Comparison of ENCODE assay signal across 15 cellular contexts in the genomic region with DNA sequence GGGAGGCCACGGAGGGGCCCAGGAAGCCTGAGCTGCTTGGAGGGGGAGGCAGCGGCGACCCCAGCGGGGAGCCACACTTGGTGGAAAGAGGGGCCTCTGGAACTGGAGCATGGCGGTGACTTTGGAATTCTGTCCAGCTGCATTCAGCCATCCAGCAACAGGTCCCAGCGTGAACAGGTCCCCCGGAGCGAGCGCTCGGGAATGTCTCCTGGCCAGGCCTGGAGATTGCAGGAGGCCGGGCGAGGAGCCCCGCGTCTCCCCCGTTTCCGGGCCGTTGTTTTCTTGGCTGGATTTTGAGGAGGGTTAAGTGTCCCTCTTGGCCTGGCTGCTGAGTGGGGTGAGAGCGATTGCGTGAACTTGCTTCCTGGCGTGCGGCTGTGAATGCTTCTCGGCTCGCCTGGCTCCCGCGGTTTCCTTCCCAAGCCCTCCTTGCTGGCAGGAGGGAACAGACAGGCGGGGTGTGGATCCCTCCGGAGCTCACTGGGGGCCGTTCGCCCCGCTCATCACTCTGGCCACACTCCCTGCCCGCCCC.
DNase-seq lines count a peak whose midpoint lies in the region; ATAC-seq and TF ChIP-seq lines count a peak whose summit lies in the region.
"Had no signal": no experiment of that assay in that cellular context is flagged by ENCODE, and none has a peak within 500 bp of the region (broad histone marks: within the 10 kb centered on the region; RNA-seq: fewer than 3 reads in every experiment).

No MANE protein-coding gene starts in this region.

- POLR2A ChIA-PET in SK-N-SH (lab: Yijun Ruan, JAX) (no interaction called here), A673 (lab: Charles Lee; ENCODE audit: low non-redundant PET) (no interaction called here)
- POLR2A ChIA-PET in CD8-positive, alpha-beta memory T cell (lab: Charles Lee): interaction anchor here (0.6 kb wide), 1 partner anchor 47 kb away, joined by 3 read pairs; no protein-coding TSS in a partner anchor

- TF ChIP-seq CTCF in SK-N-SH (IDR thresholded peaks at IDR 0.05) (no peak), heart right ventricle (IDR thresholded peaks at IDR 0.05) (no peak), vagina (IDR thresholded peaks at IDR 0.05) (no peak), A673 (conservative IDR thresholded peaks at IDR 0.05; ENCODE audit: low read depth, low read length) (no peak)

- H3K9me3 Mint-ChIP-seq in CD8-positive, alpha-beta memory T cell: no peaks in the 10 kb centered on the region
- H3K9me3 Mint-ChIP-seq: activated T-cell treated with anti-CD3 and anti-CD28 coated beads, Interleukin-2, amount 50 U/mL, for 72 hours had no signal

- TF ChIP-seq EP300 in SK-N-SH (IDR thresholded peaks at IDR 0.05; ENCODE audit: borderline replicate concordance in 1 of 2, low read depth in 1 of 2, low read length in 1 of 2): no peak

- H3K9me2 ChIP-seq in SK-N-SH: no peaks in the 10 kb centered on the region

- no peak overlapping the region for H3K4me3 ChIP-seq in SK-N-SH (ENCODE audit: low read depth in 2 of 2, low read length in 1 of 2)
- H3K4me3 ChIP-seq in heart right ventricle: peak overlapping the region in 7 of 10 donors; percentile 17 to 40 (median 33)
- H3K4me3 ChIP-seq in neuronal stem cell (ENCODE audit: low read length in 2 of 2): no peak overlapping the region
- peak overlapping the region; percentile 23 to 26 for H3K4me3 ChIP-seq in vagina
- H3K4me3 ChIP-seq in A673 (ENCODE audit: low read depth, low read length, poor library complexity, severe bottlenecking): no peak overlapping the region
- H3K4me3 ChIP-seq in CD8-positive, alpha-beta memory T cell (ENCODE audit: low read length): no peak overlapping the region

- WGBS in SK-N-SH (ENCODE audit: low lambda C conversion rate): 2% methylated on average over 23 of the region's 31 CpGs
- 8 to 15% methylated on average over 31 of the region's 31 CpGs for WGBS in heart right ventricle, 2 donors
- WGBS in neuronal stem cell (ENCODE audit: extremely low coverage in 2 of 2, insufficient read length in 2 of 2, insufficient replicate concordance in 1 of 2), 2 donors: no CpG with 5 or more reads among the region's 31 CpGs

- H3K4me2 ChIP-seq in SK-N-SH (no peak overlapping the region), neuronal stem cell (ENCODE audit: insufficient read depth, low read length, poor library complexity, severe bottlenecking) (no peak overlapping the region)

- H3K27me3 Mint-ChIP-seq in CD8-positive, alpha-beta memory T cell: peaks cover 0 to 25% of the 10 kb centered on the region in 2 donors

- H3K4ac ChIP-seq in neuronal stem cell (ENCODE audit: low read length): no peak overlapping the region

- H3K27ac ChIP-seq in SK-N-SH (ENCODE audit: low read depth in 2 of 2, low read length in 1 of 2): no peak overlapping the region
- H3K27ac ChIP-seq in heart right ventricle: peak overlapping the region in 4 of 10 donors; percentile 12 to 65 (median 20)
- H3K27ac ChIP-seq in neuronal stem cell (replicated peaks; ENCODE audit: low read length): no peak overlapping the region
- peak overlapping the region; percentile 66 for H3K27ac ChIP-seq in vagina
- no peak overlapping the region for H3K27ac ChIP-seq in A673 (ENCODE audit: low read depth, low read length, poor library complexity, severe bottlenecking)
- no peak overlapping the region for H3K27ac ChIP-seq in CD8-positive, alpha-beta memory T cell (ENCODE audit: low read depth, low read length)
- H3K27ac ChIP-seq: 22Rv1 had no signal

- H3K27me3 ChIP-seq in SK-N-SH (ENCODE audit: insufficient read depth) (peaks cover 85% of the 10 kb centered on the region), heart right ventricle (peaks cover 0 to 19% (median 0%) of the 10 kb centered on the region in 7 donors), neuronal stem cell (ENCODE audit: control insufficient read depth in 3 of 3, insufficient read depth in 3 of 3, low read depth in 1 of 3, low read length in 3 of 3) (peaks cover 0 to 7% (median 0%) of the 10 kb centered on the region in 3 experiments), vagina (no peaks in the 10 kb centered on the region), A673 (replicated peaks; ENCODE audit: insufficient read depth, low read depth, low read length, poor library complexity) (peaks cover 64% of the 10 kb centered on the region)
- H3K27me3 ChIP-seq in CD8-positive, alpha-beta memory T cell (ENCODE audit: insufficient read depth, low read length, poor library complexity, severe bottlenecking): no peaks in the 10 kb centered on the region

- no peak overlapping the region for H3K4me3 Mint-ChIP-seq in CD8-positive, alpha-beta memory T cell
- H3K4me3 Mint-ChIP-seq: activated T-cell treated with anti-CD3 and anti-CD28 coated beads, Interleukin-2, amount 50 U/mL, for 72 hours had no signal

- no peak for TF ChIP-seq RAD21 in SK-N-SH (IDR thresholded peaks at IDR 0.05; ENCODE audit: low read length)

- CTCF ChIA-PET in SK-N-SH (lab: Yijun Ruan, JAX) (no interaction called here), A673 (lab: Charles Lee) (no interaction called here)
- CTCF ChIA-PET in CD8-positive, alpha-beta memory T cell (lab: Charles Lee): no interaction called here

- H3K23ac ChIP-seq in neuronal stem cell (ENCODE audit: low read depth, low read length, poor library complexity): no peak overlapping the region

- H4K8ac ChIP-seq in neuronal stem cell (ENCODE audit: low read depth, low read length): no peak overlapping the region

- no peak overlapping the region for H2BK15ac ChIP-seq in neuronal stem cell (ENCODE audit: low read length)

- ATAC-seq in SK-N-SH treated with all-trans-retinoic acid at 6 μM for 48 hours (peak; percentile 19; the same call in 1 of the 3 replicates), heart right ventricle (peak; percentile 38 to 69 (median 62))
- ATAC-seq: activated T-cell treated with anti-CD3 and anti-CD28 coated beads, Interleukin-2, amount 50 U/mL, for 72 hours had no signal

- H3K9me3 ChIP-seq in SK-N-SH (no peaks in the 10 kb centered on the region), heart right ventricle (no peaks in the 10 kb centered on the region), neuronal stem cell (replicated peaks in 1 of 2; ENCODE audit: control insufficient read depth in 2 of 2, insufficient read depth in 1 of 2, low read depth in 1 of 2, low read length in 2 of 2) (no peaks in the 10 kb centered on the region), vagina (no peaks in the 10 kb centered on the region), A673 (ENCODE audit: low read depth, low read length, poor library complexity, severe bottlenecking) (no peaks in the 10 kb centered on the region)
- H3K9me3 ChIP-seq in CD8-positive, alpha-beta memory T cell (ENCODE audit: low read length): no peaks in the 10 kb centered on the region

- intact Hi-C loops in heart right ventricle (cut with DNase I): no loop called here
- intact Hi-C loops in vagina (cut with DNase I): no loop called here
- intact Hi-C loops in A673 (cut with micrococcal nuclease; ENCODE audit: unreplicated experiment): no loop called here

- peak overlapping the region; percentile 31 for H2BK120ac ChIP-seq in neuronal stem cell (ENCODE audit: low read depth, low read length)

- H4K91ac ChIP-seq in neuronal stem cell (ENCODE audit: low read depth, low read length, poor library complexity): no peak overlapping the region

- no peak for TF ChIP-seq POLR2A in vagina (IDR thresholded peaks at IDR 0.05)

- H3F3A ChIP-seq in SK-N-SH (replicated peaks; ENCODE audit: insufficient read depth): no peaks in the 10 kb centered on the region

- no peaks in the 10 kb centered on the region for H3K4me1 Mint-ChIP-seq in CD8-positive, alpha-beta memory T cell

- no peak overlapping the region for H2AFZ ChIP-seq in SK-N-SH (ENCODE audit: low read depth)
- peak overlapping the region; percentile 57 for H2AFZ ChIP-seq in neuronal stem cell (ENCODE audit: low read length)

- peaks cover 2% of the 10 kb centered on the region for H3K79me1 ChIP-seq in neuronal stem cell (ENCODE audit: low read depth, low read length)

- DNase-seq in SK-N-SH (no peak), heart right ventricle (peak in 1 of 2 donors; percentile 51), neuronal stem cell (ENCODE audit: low spot score) (no peak), vagina (ENCODE audit: extremely low spot score in 2 of 2) (peak; percentile 72 to 93), EL (no peak), A673 (ENCODE audit: low spot score) (no peak)
- no peak for DNase-seq in CD8-positive, alpha-beta memory T cell
- DNase-seq: activated CD4-positive, alpha-beta T cell treated with anti-CD3 and anti-CD28 coated beads, Interleukin-2, amount 50 U/mL, for 48 hours; activated T-cell treated with anti-CD3 and anti-CD28 coated beads, Interleukin-2, amount 50 U/mL, for 72 hours; cerebellar nuclear complex; kidney glomerular epithelial cell; NCI-H1694 treated with DMSO at 0.1 percent for 48 hours; NCI-H510A treated with DMSO at 0.1 percent for 48 hours had no signal

- peak overlapping the region; percentile 92 for H3K18ac ChIP-seq in neuronal stem cell (ENCODE audit: low read length)

- H3K14ac ChIP-seq in neuronal stem cell (ENCODE audit: low read length): peak overlapping the region; percentile 71

- H3K9ac ChIP-seq in SK-N-SH (no peak overlapping the region), neuronal stem cell (ENCODE audit: low read depth, low read length, poor library complexity) (no peak overlapping the region)

- no peaks in the 10 kb centered on the region for H3K36me3 Mint-ChIP-seq in CD8-positive, alpha-beta memory T cell

- H2AK5ac ChIP-seq in neuronal stem cell (ENCODE audit: low read depth, low read length): peak overlapping the region; percentile 37

- no peaks in the 10 kb centered on the region for H3K79me2 ChIP-seq in SK-N-SH (ENCODE audit: insufficient read depth)

- BruUV-seq in A673 (replicated peaks; lab: Mats Ljungman, UMichigan): no TSS peak

- H3K27ac Mint-ChIP-seq in CD8-positive, alpha-beta memory T cell: peak overlapping the region in 1 of 8 donors; percentile 65
- H3K27ac Mint-ChIP-seq: activated T-cell treated with anti-CD3 and anti-CD28 coated beads, Interleukin-2, amount 50 U/mL, for 72 hours had no signal

- H2BK12ac ChIP-seq in neuronal stem cell (ENCODE audit: low read length): no peak overlapping the region

- H3K36me3 ChIP-seq in SK-N-SH (replicated peaks in 1 of 2; ENCODE audit: control insufficient read depth in 1 of 2, insufficient read depth in 2 of 2, low read length in 1 of 2): no peaks in the 10 kb centered on the region
- H3K36me3 ChIP-seq in heart right ventricle: no peaks in the 10 kb centered on the region
- H3K36me3 ChIP-seq in neuronal stem cell (replicated peaks in 1 of 2; ENCODE audit: control insufficient read depth in 2 of 2, insufficient read depth in 2 of 2, low read length in 2 of 2): no peaks in the 10 kb centered on the region
- H3K36me3 ChIP-seq in vagina: no peaks in the 10 kb centered on the region
- H3K36me3 ChIP-seq in A673 (ENCODE audit: insufficient read depth, low read length, poor library complexity, severe bottlenecking): no peaks in the 10 kb centered on the region
- no peaks in the 10 kb centered on the region for H3K36me3 ChIP-seq in CD8-positive, alpha-beta memory T cell (ENCODE audit: insufficient read depth, low read length)

- no peaks in the 10 kb centered on the region for H3K4me1 ChIP-seq in SK-N-SH (ENCODE audit: control insufficient read depth in 1 of 2, insufficient read depth in 2 of 2, low read depth in 1 of 2, low read length in 1 of 2)
- H3K4me1 ChIP-seq in heart right ventricle: peaks cover 0 to 33% (median 10%) of the 10 kb centered on the region in 9 donors
- H3K4me1 ChIP-seq in neuronal stem cell (ENCODE audit: control insufficient read depth in 2 of 2, insufficient read depth in 1 of 2, low read depth in 1 of 2, low read length in 2 of 2): peaks cover 2% of the 10 kb centered on the region in 2 donors
- peaks cover 26% of the 10 kb centered on the region for H3K4me1 ChIP-seq in vagina
- H3K4me1 ChIP-seq in A673 (ENCODE audit: insufficient read depth, low read length, poor library complexity, severe bottlenecking): no peaks in the 10 kb centered on the region
- no peaks in the 10 kb centered on the region for H3K4me1 ChIP-seq in CD8-positive, alpha-beta memory T cell (ENCODE audit: insufficient read depth, low read length)

- H2BK5ac ChIP-seq in neuronal stem cell (ENCODE audit: low read length): peak overlapping the region; percentile 82

- H4K20me1 ChIP-seq in SK-N-SH (ENCODE audit: insufficient read depth): no peaks in the 10 kb centered on the region

Comparison
In these comparisons a context has a peak if more than half of its experiments do, and no peak if none do; other contexts are left out.
1. DNase-seq: peak in vagina (2 of 2); none in SK-N-SH (single experiment), neuronal stem cell (single experiment), EL (single experiment), A673 (single experiment) and CD8-positive, alpha-beta memory T cell (0 of 5).
2. H3K4me3 ChIP-seq: peak in heart right ventricle (7 of 10) and vagina (2 of 2); none in SK-N-SH (0 of 2), neuronal stem cell (0 of 2), A673 (single experiment) and CD8-positive, alpha-beta memory T cell (single experiment).